ENCODE assay signal across 11 cellular contexts in genomic region chr1:42933610-42934009, GRCh38. TPM values are rescaled to one million over a fixed set of nuclear protein-coding genes. Genes with fewer than 3 reads are reported as not detected.
DNase-seq lines count a peak whose midpoint lies in the region; ATAC-seq, FAIRE-seq and TF ChIP-seq lines count a peak whose summit lies in the region.
"Had no signal": no experiment of that assay in that cellular context is flagged by ENCODE, and none has a peak within 500 bp of the region (broad histone marks: within the 10 kb centered on the region; RNA-seq: fewer than 3 reads in every experiment).

No MANE protein-coding gene starts in this region.

- no peaks in the 10 kb centered on the region for H3K27me3 Mint-ChIP-seq in CD4-positive, alpha-beta memory T cell
- H3K27me3 Mint-ChIP-seq in IgD-negative memory B cell, result no peaks in the 10 kb centered on the region
- H3K27me3 Mint-ChIP-seq in central memory CD8-positive, alpha-beta T cell, result no peaks in the 10 kb centered on the region

- TF ChIP-seq CTCF in neutrophil (IDR thresholded peaks at IDR 0.05), result no peak

- no peak for FAIRE-seq in HTR-8/SVneo (lab: Jason Lieb, UNC)

- peaks cover 89% of the 10 kb centered on the region for H3K4me1 ChIP-seq in CD4-positive, alpha-beta memory T cell (ENCODE audit: insufficient read depth, low read length)
- peaks cover 79 to 82% of the 10 kb centered on the region in 2 experiments for H3K4me1 ChIP-seq in neutrophil (ENCODE audit: control insufficient read depth in 1 of 2, insufficient read depth in 1 of 2, low read depth in 1 of 2, low read length in 1 of 2)

- peaks cover 64 to 96% (median 82%) of the 10 kb centered on the region in 4 donors for H3K4me1 Mint-ChIP-seq in CD4-positive, alpha-beta memory T cell
- H3K4me1 Mint-ChIP-seq in IgD-negative memory B cell, result peaks cover 61 to 86% (median 72%) of the 10 kb centered on the region in 3 donors
- H3K4me1 Mint-ChIP-seq in central memory CD8-positive, alpha-beta T cell, result peaks cover 88% of the 10 kb centered on the region

- peaks cover 32% of the 10 kb centered on the region for H3K36me3 ChIP-seq in CD4-positive, alpha-beta memory T cell (ENCODE audit: insufficient read depth, low read length)
- H3K36me3 ChIP-seq in neutrophil, result no peaks in the 10 kb centered on the region
- H3K36me3 ChIP-seq: right atrium auricular region had no signal

- H3K36me3 Mint-ChIP-seq in CD4-positive, alpha-beta memory T cell, result peaks cover 44 to 68% of the 10 kb centered on the region in 2 donors
- H3K36me3 Mint-ChIP-seq in IgD-negative memory B cell, result peaks cover 3% of the 10 kb centered on the region
- H3K36me3 Mint-ChIP-seq in central memory CD8-positive, alpha-beta T cell (ENCODE audit: insufficient read depth), result peaks cover 51% of the 10 kb centered on the region

- H3K4me3 Mint-ChIP-seq in CD4-positive, alpha-beta memory T cell, result peak overlapping the region in 6 of 8 donors; percentile 43 to 83 (median 63)
- peak overlapping the region; percentile 49 to 91 (median 76) for H3K4me3 Mint-ChIP-seq in IgD-negative memory B cell
- peak overlapping the region; percentile 66 for H3K4me3 Mint-ChIP-seq in central memory CD8-positive, alpha-beta T cell

- intact Hi-C loops in CD4-positive, alpha-beta memory T cell (cut with micrococcal nuclease), result no loop called here

- peaks cover 0 to 2% (median 0%) of the 10 kb centered on the region in 8 donors for H3K9me3 Mint-ChIP-seq in CD4-positive, alpha-beta memory T cell
- H3K9me3 Mint-ChIP-seq in IgD-negative memory B cell, result no peaks in the 10 kb centered on the region
- H3K9me3 Mint-ChIP-seq in central memory CD8-positive, alpha-beta T cell, result no peaks in the 10 kb centered on the region

- H3K4me3 ChIP-seq in CD4-positive, alpha-beta memory T cell (ENCODE audit: low read length in 2 of 2), result peak overlapping the region in 1 of 2 donors; percentile 8
- no peak overlapping the region for H3K4me3 ChIP-seq in neutrophil (ENCODE audit: low read depth in 1 of 2, low read length in 1 of 2)
- H3K4me3 ChIP-seq: right atrium auricular region had no signal

- peak overlapping the region; percentile 53 for H3K27ac ChIP-seq in CD4-positive, alpha-beta memory T cell (ENCODE audit: low read depth, low read length)
- peak overlapping the region; percentile 93 for H3K27ac ChIP-seq in neutrophil
- H3K27ac ChIP-seq: right atrium auricular region had no signal

- H3K27ac Mint-ChIP-seq in CD4-positive, alpha-beta memory T cell, result peak overlapping the region; percentile 92 to 98 (median 96)
- peak overlapping the region; percentile 98 to 99 (median 99) for H3K27ac Mint-ChIP-seq in IgD-negative memory B cell
- H3K27ac Mint-ChIP-seq in central memory CD8-positive, alpha-beta T cell (ENCODE audit: low read depth), result peak overlapping the region; percentile 78

- CTCF ChIA-PET in CD4-positive, alpha-beta memory T cell (lab: Charles Lee; ENCODE audit: partially characterized antibody), result interaction anchor here (0.9 to 3.2 kb wide), 3 partner anchors 11 to 140 kb away, joined by 5 to 18 read pairs (median 8); no protein-coding TSS in a partner anchor

- H3K9me3 ChIP-seq in CD4-positive, alpha-beta memory T cell (ENCODE audit: control insufficient read depth in 1 of 2, low read length in 2 of 2), result no peaks in the 10 kb centered on the region
- no peaks in the 10 kb centered on the region for H3K9me3 ChIP-seq in neutrophil
- H3K9me3 ChIP-seq: right atrium auricular region had no signal

- no peaks in the 10 kb centered on the region for H3K27me3 ChIP-seq in CD4-positive, alpha-beta memory T cell (ENCODE audit: insufficient read depth, low read length)
- no peaks in the 10 kb centered on the region for H3K27me3 ChIP-seq in neutrophil
- H3K27me3 ChIP-seq: right atrium auricular region had no signal

- peak in 1 of 5 donors; percentile 27 for DNase-seq in CD4-positive, alpha-beta memory T cell
- no peak for DNase-seq in central memory CD8-positive, alpha-beta T cell (ENCODE audit: low spot score in 2 of 2)
- DNase-seq in inferior parietal cortex (ENCODE audit: extremely low spot score), result no peak
- DNase-seq in SKM-1 treated with dmso at 0.1 percent for 144 hours (lab: John Stamatoyannopoulos, UW; ENCODE audit: unreplicated experiment), result no peak
- no peak for DNase-seq in NCI-H146 treated with DMSO at 0.1 percent for 48 hours (lab: John Stamatoyannopoulos, UW; ENCODE audit: unreplicated experiment)
- no peak for DNase-seq in HTR-8/SVneo (ENCODE audit: insufficient read length, low spot score)
- DNase-seq: KBM-7, left ventricle myocardium superior had no signal

- ATAC-seq in central memory CD8-positive, alpha-beta T cell (replicated peaks; ENCODE audit: extremely low read depth, poor library complexity, severe bottlenecking), result no peak
- ATAC-seq: left ventricle myocardium superior had no signal

- POLR2A ChIA-PET in CD4-positive, alpha-beta memory T cell (lab: Charles Lee; ENCODE audit: partially characterized antibody), result interaction anchor here (1.0 to 20.7 kb wide), 4 partner anchors 9 to 167 kb away, joined by 4 to 555 read pairs (median 14); partner anchors contain the start of genes C1orf50, P3H1 and SLC2A1

RNA-seq across cellular contexts. Expression of gene SLC2A1, which starts 25.1 kb away (rescaled TPM):
- 10 to 100 TPM; 57.5 to 58.4 TPM for total RNA-seq in CD4-positive, alpha-beta memory T cell
- 10 to 100 TPM; 22.7 to 29.9 TPM for polyA plus RNA-seq in CD4-positive, alpha-beta memory T cell
- polyA plus RNA-seq in IgD-negative memory B cell, result 90.6 TPM
